In genomic region chr9:2876726-2877125, GRCh38 we compare ENCODE assay signal across 1 cellular context.
TF ChIP-seq lines count a peak whose summit lies in the region.

No MANE protein-coding gene starts in this region.

TF ChIP-seq in GM23338, 12 proteins besides CTCF, POLR2A, EP300 and RAD21 (continued from another document):
- TF ChIP-seq ZNF462 (CRISPR knock-in tag; IDR thresholded peaks at IDR 0.05) (no peak), REST (IDR thresholded peaks at IDR 0.05; ENCODE audit: unreplicated experiment) (no peak), ETS1 (IDR thresholded peaks at IDR 0.05) (no peak), POLR2AphosphoS5 (IDR thresholded peaks at IDR 0.05; ENCODE audit: low read depth) (no peak), EZH2 (IDR thresholded peaks at IDR 0.05; ENCODE audit: low read depth, unreplicated experiment) (no peak), ZNF331 (CRISPR knock-in tag; IDR thresholded peaks at IDR 0.05; ENCODE audit: low read depth) (no peak), CREB1 (CRISPR knock-in tag; IDR thresholded peaks at IDR 0.05; ENCODE audit: low read depth) (no peak)
